In the genomic region with DNA sequence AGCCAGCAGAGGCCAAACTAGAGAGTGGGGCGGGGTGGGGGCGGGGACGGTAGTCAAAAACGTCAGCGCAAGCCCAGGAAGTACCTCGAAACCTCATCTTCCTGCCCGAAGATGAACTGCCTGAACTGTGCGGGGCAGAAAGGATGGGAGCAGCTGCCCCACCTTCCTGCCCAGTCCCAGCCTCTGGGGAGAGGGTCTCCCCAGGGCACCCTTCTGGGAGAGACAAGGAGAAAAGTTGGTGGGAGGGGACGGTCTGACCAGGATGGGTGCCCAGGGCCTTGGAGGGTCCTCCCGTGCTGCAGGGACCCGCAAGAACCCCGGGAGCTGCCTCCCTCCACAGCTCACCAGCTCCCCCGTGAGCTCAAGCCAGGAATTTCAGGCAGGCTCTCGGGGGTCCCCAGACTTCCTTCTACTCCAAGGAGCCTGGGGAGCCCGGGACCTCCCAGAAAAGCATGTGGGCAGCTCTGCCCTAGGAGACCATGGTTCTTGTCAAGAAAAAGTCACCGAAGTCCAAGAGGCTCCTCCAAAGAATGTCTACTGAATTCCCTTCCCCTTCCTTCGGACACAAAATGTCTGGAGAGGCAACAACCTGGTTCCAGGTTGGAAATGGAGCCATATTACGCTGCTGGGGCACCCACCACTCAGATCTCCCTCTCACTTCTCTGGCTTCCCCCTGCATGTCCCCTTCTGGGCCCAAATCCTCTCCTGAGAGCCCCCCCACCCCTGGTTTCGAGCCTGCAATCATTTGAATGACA, we compare ENCODE assay signal across 7 cellular contexts. TPM values are rescaled to one million over a fixed set of nuclear protein-coding genes. Genes with fewer than 3 reads are reported as not detected.
DNase-seq lines count a peak whose midpoint lies in the region; ATAC-seq and TF ChIP-seq lines count a peak whose summit lies in the region.

No MANE protein-coding gene starts in this region.

- H3K4me3 Mint-ChIP-seq in chondrocyte (ENCODE audit: unreplicated experiment) (peak overlapping the region; percentile 35), memory B cell (peak overlapping the region; percentile 91)

- H3K4me3 ChIP-seq in WI38 (ENCODE audit: low read depth, low read length), result peak overlapping the region; percentile 36

- ATAC-seq in GM21529 (IDR thresholded peaks at IDR 0.05; ENCODE audit: unreplicated experiment) (peak; percentile 86), memory B cell (ENCODE audit: low read depth) (peak; percentile 93)

- H3K4me1 Mint-ChIP-seq in chondrocyte (ENCODE audit: low read depth), result peaks cover 5% of the 10 kb centered on the region
- no peaks in the 10 kb centered on the region for H3K4me1 Mint-ChIP-seq in memory B cell

- DNase-seq in GM10266 (ENCODE audit: extremely low spot score), result peak; percentile 76
- peak; percentile 53 for DNase-seq in HuH-7.5 (ENCODE audit: low spot score)
- DNase-seq in chondrocyte (ENCODE audit: low spot score), result peak; percentile 87
- peak; percentile 63 to 74 for DNase-seq in memory B cell (ENCODE audit: low spot score in 2 of 2)
- peak; percentile 26 to 27 for DNase-seq in stimulated activated CD8-positive, alpha-beta memory T cell treated with anti-CD3 and anti-CD28 coated beads, Interleukin-7, amount 100 ng/mL, for 4 hours (ENCODE audit: low read depth in 2 of 2)

- H3K27ac Mint-ChIP-seq in chondrocyte (ENCODE audit: unreplicated experiment) (no peak overlapping the region), memory B cell (no peak overlapping the region)

- H3K27me3 Mint-ChIP-seq in chondrocyte (ENCODE audit: low read depth), result no peaks in the 10 kb centered on the region
- no peaks in the 10 kb centered on the region for H3K27me3 Mint-ChIP-seq in memory B cell

- TF ChIP-seq CTCF in GM10266 (IDR thresholded peaks at IDR 0.05; ENCODE audit: control insufficient read depth, insufficient read depth, low read depth, missing control alignments) (peak; percentile 87), WI38 (IDR thresholded peaks at IDR 0.05; ENCODE audit: low read depth, low read length) (peak; percentile 96), chondrocyte (IDR thresholded peaks at IDR 0.05) (peak; percentile 94)

- H3K9me3 Mint-ChIP-seq in chondrocyte (ENCODE audit: low read depth) (no peaks in the 10 kb centered on the region), memory B cell (no peaks in the 10 kb centered on the region)

- no peaks in the 10 kb centered on the region for H3K36me3 Mint-ChIP-seq in chondrocyte (ENCODE audit: low read depth)
- H3K36me3 Mint-ChIP-seq in memory B cell, result no peaks in the 10 kb centered on the region

RNA-seq across cellular contexts. Expression of gene RGS10, which starts 52.8 kb away (rescaled TPM):
- 17.8 to 19.7 TPM (median 19.0 TPM) in 3 replicates for total RNA-seq in chondrocyte

Comparison
In these comparisons a context has a peak if more than half of its experiments do, and no peak if none do; other contexts are left out.
1. Peak in every context shown above with its lines: DNase-seq, ATAC-seq and H3K4me3 ChIP-seq.
2. DNase-seq: peak in every context shown above with its lines; median percentile 87 in chondrocyte; 76 in GM10266; 68 in memory B cell; 53 in HuH-7.5; 26 in stimulated activated CD8-positive, alpha-beta memory T cell treated with anti-CD3 and anti-CD28 coated beads, Interleukin-7, amount 100 ng/mL, for 4 hours.